In genomic region chr11:58028687-58029411, GRCh38 we compare ENCODE assay signal across 17 cellular contexts. TPM values are rescaled to one million over a fixed set of nuclear protein-coding genes. Genes with fewer than 3 reads are reported as not detected.
DNase-seq lines count a peak whose midpoint lies in the region; ATAC-seq, FAIRE-seq and TF ChIP-seq lines count a peak whose summit lies in the region.
"Had no signal": no experiment of that assay in that cellular context is flagged by ENCODE, and none has a peak within 500 bp of the region (broad histone marks: within the 10 kb centered on the region; RNA-seq: fewer than 3 reads in every experiment).

No MANE protein-coding gene starts in this region.

- TF ChIP-seq POLR2A in stomach (IDR thresholded peaks at IDR 0.05) (no peak), GM12891 (IDR thresholded peaks at IDR 0.05; ENCODE audit: low read depth, low read length) (no peak)

- no peak overlapping the region for H3K9ac ChIP-seq in liver (ENCODE audit: low read depth in 1 of 2, low read length in 2 of 2)

- H3K27me3 ChIP-seq in liver (ENCODE audit: control insufficient read depth in 4 of 4, insufficient read depth in 4 of 4, low read length in 3 of 4) (no peaks in the 10 kb centered on the region), stomach (no peaks in the 10 kb centered on the region)

- in situ Hi-C loops in KBM-7 (cut with MboI; ENCODE audit: low pct_unique_long_range_greater_than_20kb, low sequenced_read_pairs), result no loop called here

- no peak for TF ChIP-seq EP300 in stomach (IDR thresholded peaks at IDR 0.05)

- H3K4me3 ChIP-seq in cardiac fibroblast (replicated peaks in 1 of 2; ENCODE audit: low read depth in 2 of 2, low read length in 2 of 2), result no peak overlapping the region
- no peak overlapping the region for H3K4me3 ChIP-seq in liver (ENCODE audit: low read depth in 1 of 3, low read length in 3 of 3)
- H3K4me3 ChIP-seq in stomach, result no peak overlapping the region

- FAIRE-seq in GM12891 (lab: Jason Lieb, UNC), result no peak
- FAIRE-seq: H1 had no signal

- 59% methylated on average over 6 of the region's 6 CpGs for WGBS in liver
- 40 to 44% (median 43%) methylated on average over 6 of the region's 6 CpGs for WGBS in stomach, 5 donors

- H3K4me1 ChIP-seq in liver (ENCODE audit: control insufficient read depth in 4 of 4, insufficient read depth in 4 of 4, low read length in 3 of 4) (no peaks in the 10 kb centered on the region), stomach (peaks cover 5 to 21% (median 13%) of the 10 kb centered on the region in 4 donors)

- intact Hi-C loops in stomach (cut with DNase I; ENCODE audit: low total_unique reads), result no loop called here

- DNase-seq in KBM-7 (peak; percentile 11), cardiac fibroblast (ENCODE audit: low read depth in 2 of 2) (peak; percentile 9 to 28), stomach (no peak), GM12891 (ENCODE audit: insufficient read length, low spot score) (no peak)
- no peak for DNase-seq in activated T-cell treated with anti-CD3 and anti-CD28 coated beads, Interleukin-2, amount 50 U/mL, for 48 hours
- DNase-seq: activated gamma-delta T cell; cerebellar nuclear complex; COR-L47; islet precursor cell; NCI-H1930; nephron progenitor cell; stimulated activated naive CD4-positive, alpha-beta T cell had no signal

- H3K36me3 ChIP-seq in liver (ENCODE audit: control insufficient read depth in 4 of 4, insufficient read depth in 3 of 4, low read depth in 1 of 4, low read length in 3 of 4) (no peaks in the 10 kb centered on the region), stomach (no peaks in the 10 kb centered on the region)

- no peak for ATAC-seq in HG02588 (IDR thresholded peaks at IDR 0.05; ENCODE audit: unreplicated experiment)
- ATAC-seq in GM21528 (IDR thresholded peaks at IDR 0.05; ENCODE audit: low FRiP score, unreplicated experiment), result no peak
- ATAC-seq: esophagus mucosa had no signal

- no peaks in the 10 kb centered on the region for H3K9me3 ChIP-seq in liver (ENCODE audit: control insufficient read depth in 4 of 4, low read length in 3 of 4)
- H3K9me3 ChIP-seq in stomach, result no peaks in the 10 kb centered on the region

- peak in 1 of 2 donors; percentile 39 for TF ChIP-seq RAD21 in liver (IDR thresholded peaks at IDR 0.05)

- no peak for TF ChIP-seq CTCF in cardiac fibroblast (IDR thresholded peaks at IDR 0.05; ENCODE audit: low read depth, low read length)
- TF ChIP-seq CTCF in liver (IDR thresholded peaks at IDR 0.05; ENCODE audit: low read depth, low read length, missing input control), result no peak
- TF ChIP-seq CTCF in stomach (IDR thresholded peaks at IDR 0.05), result no peak

- H3K27ac ChIP-seq in liver (ENCODE audit: low read depth in 1 of 2, low read length in 2 of 2) (peak overlapping the region; percentile 7 to 28), stomach (peak overlapping the region in 4 of 5 donors; percentile 7 to 46 (median 19))

TF ChIP-seq in liver, 16 proteins besides CTCF, POLR2A, EP300 and RAD21:
- TF ChIP-seq GABPA (IDR thresholded peaks at IDR 0.05 in 1 of 2, conservative IDR thresholded peaks at IDR 0.05 in 1 of 2) (no peak), SP1 (IDR thresholded peaks at IDR 0.05) (peak; percentile 62), MAX (IDR thresholded peaks at IDR 0.05) (no peak), YY1 (IDR thresholded peaks at IDR 0.05) (peak; percentile 25), NR2F2 (IDR thresholded peaks at IDR 0.05) (peak; percentile 97), RXRA (IDR thresholded peaks at IDR 0.05) (peak; percentile 67 to 76), HNF4A (conservative IDR thresholded peaks at IDR 0.05) (no peak), JUND (IDR thresholded peaks at IDR 0.05) (peak in 1 of 2 donors; percentile 7), TAF1 (conservative IDR thresholded peaks at IDR 0.05) (no peak)

TF ChIP-seq in GM12891, 5 proteins besides CTCF, POLR2A, EP300 and RAD21:
- no peak for TF ChIP-seq POLR2AphosphoS5 (IDR thresholded peaks at IDR 0.05; ENCODE audit: low read depth, low read length)
- no peak for TF ChIP-seq TAF1 (IDR thresholded peaks at IDR 0.05; ENCODE audit: low read depth, low read length)
- no peak for TF ChIP-seq POU2F2 (IDR thresholded peaks at IDR 0.05; ENCODE audit: low read depth, low read length)
- TF ChIP-seq PAX5 (IDR thresholded peaks at IDR 0.05; ENCODE audit: insufficient read depth, low read length, severe bottlenecking), result no peak
- no peak for TF ChIP-seq SPI1 (IDR thresholded peaks at IDR 0.05; ENCODE audit: low read depth, low read length)

RNA-seq across cellular contexts. Expression of gene OR6Q1, which starts 1.9 kb away (rescaled TPM):
- total RNA-seq in liver (not detected), stomach (not detected)
- polyA plus RNA-seq in liver (not detected), stomach (not detected)
- not detected for polyA plus RNA-seq in GM12891 (2012; ENCODE audit: low read depth, missing spikeins)
- total RNA-seq: esophagus mucosa, H1 had no signal
- polyA plus RNA-seq: H1 had no signal

RNA-seq across cellular contexts. Expression of gene OR9Q1, which starts 5.2 kb away (rescaled TPM):
- total RNA-seq in liver, result not detected
- not detected for polyA plus RNA-seq in liver
- total RNA-seq in stomach, result not detected
- polyA plus RNA-seq in stomach, result not detected
- not detected for polyA plus RNA-seq in GM12891 (2012; ENCODE audit: low read depth, missing spikeins)
- total RNA-seq: esophagus mucosa, H1 had no signal
- polyA plus RNA-seq: H1 had no signal

Comparison
In these comparisons a context has a peak if more than half of its experiments do, and no peak if none do; other contexts are left out.
1. DNase-seq: peak in KBM-7 (single experiment) and cardiac fibroblast (2 of 2); none in stomach (single experiment), activated T-cell treated with anti-CD3 and anti-CD28 coated beads, Interleukin-2, amount 50 U/mL, for 48 hours (0 of 2) and GM12891 (single experiment).